In the genomic region with DNA sequence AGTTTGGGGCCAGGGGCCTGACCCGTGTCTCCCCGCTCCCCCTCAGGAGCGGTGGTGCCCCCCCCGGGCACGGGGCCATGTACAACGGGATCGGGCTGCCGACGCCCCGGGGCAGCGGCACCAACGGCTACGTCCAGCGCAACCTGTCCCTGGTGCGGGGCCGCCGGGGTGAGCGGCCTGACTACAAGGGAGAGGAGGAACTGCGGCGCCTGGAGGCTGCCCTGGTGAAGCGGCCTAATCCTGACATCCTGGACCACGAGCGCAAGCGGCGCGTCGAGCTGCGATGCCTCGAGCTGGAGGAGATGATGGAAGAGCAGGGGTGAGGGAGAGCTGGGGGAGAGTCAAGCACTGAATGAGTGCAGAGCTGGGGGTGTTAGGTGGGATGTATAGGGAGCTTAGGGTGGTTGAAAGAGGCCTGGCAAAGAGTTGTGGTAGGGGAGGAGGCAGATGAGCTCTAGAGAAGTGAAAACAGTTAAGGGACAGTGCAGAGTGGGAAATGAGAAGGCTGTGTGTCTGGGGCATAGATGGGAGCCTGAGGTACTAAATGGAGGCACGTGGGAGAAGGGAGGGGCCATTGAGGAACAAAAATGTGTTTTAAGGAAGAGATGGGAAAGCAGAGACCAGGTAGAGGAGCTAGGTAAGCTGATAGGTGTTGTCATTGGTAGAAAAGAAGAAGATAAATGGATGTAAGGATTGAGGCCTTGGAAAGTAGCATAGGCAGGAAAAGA, we compare ENCODE assay signal across 14 cellular contexts. TPM values are rescaled to one million over a fixed set of nuclear protein-coding genes. Genes with fewer than 3 reads are reported as not detected.
DNase-seq lines count a peak whose midpoint lies in the region; ATAC-seq, FAIRE-seq and TF ChIP-seq lines count a peak whose summit lies in the region.
"Had no signal": no experiment of that assay in that cellular context is flagged by ENCODE, and none has a peak within 500 bp of the region (broad histone marks: within the 10 kb centered on the region; RNA-seq: fewer than 3 reads in every experiment).

No MANE protein-coding gene starts in this region.

- H3K9me3 ChIP-seq in DND-41 (ENCODE audit: insufficient read depth, low read length, severe bottlenecking) (no peaks in the 10 kb centered on the region), K562 (replicated peaks; ENCODE audit: control insufficient read depth, insufficient read depth, low read depth, low read length) (peaks cover 5% of the 10 kb centered on the region)
- H3K9me3 ChIP-seq: stomach had no signal

- intact Hi-C loops in K562 (cut with micrococcal nuclease): no loop called here

- no peak for TF ChIP-seq RAD21 in K562 (CRISPR knock-in tag; conservative IDR thresholded peaks at IDR 0.05 in 1 of 2, IDR thresholded peaks at IDR 0.05 in 1 of 2)

- in situ Hi-C loops in K562 (cut with MboI): no loop called here

- ATAC-seq in DND-41 (ENCODE audit: insufficient read depth, low read depth): no peak
- no peak for ATAC-seq in K562
- ATAC-seq in GM18868 (IDR thresholded peaks at IDR 0.05; ENCODE audit: unreplicated experiment): no peak

- TF ChIP-seq EP300 in K562 (IDR thresholded peaks at IDR 0.05; ENCODE audit: low read length): no peak

- peaks cover 13% of the 10 kb centered on the region for H3K9me3 Mint-ChIP-seq in nephron

- peak overlapping the region; percentile 7 to 55 (median 36) for H3K4me3 Mint-ChIP-seq in nephron

- H3K36me3 Mint-ChIP-seq in nephron (ENCODE audit: low read depth): peaks cover 74% of the 10 kb centered on the region

- no TSS peak for BruUV-seq in K562 (replicated peaks; lab: Mats Ljungman, UMichigan)

- WGBS in K562 (ENCODE audit: insufficient coverage, low coverage, missing lambda C conversion rate): 97% methylated on average over 6 of the region's 30 CpGs

- no peak for TF ChIP-seq CTCF in C4-2B (conservative IDR thresholded peaks at IDR 0.05)
- no peak for TF ChIP-seq CTCF in DND-41 (IDR thresholded peaks at IDR 0.05; ENCODE audit: borderline replicate concordance, extremely low read depth, low read length, poor library complexity, severe bottlenecking)
- no peak for TF ChIP-seq CTCF in K562 (IDR thresholded peaks at IDR 0.05 in 2 of 3, conservative IDR thresholded peaks at IDR 0.05 in 1 of 3; ENCODE audit: insufficient read depth in 2 of 3, low read depth in 1 of 3, low read length in 3 of 3)
- TF ChIP-seq CTCF in nephron (IDR thresholded peaks at IDR 0.05; ENCODE audit: unreplicated experiment in 3 of 3): no peak

- peak overlapping the region in 2 of 3 experiments; percentile 2 to 12 for H3K27ac Mint-ChIP-seq in nephron

- FAIRE-seq in K562 (lab: Jason Lieb, UNC): no peak

- peaks cover 82% of the 10 kb centered on the region for H4K20me1 ChIP-seq in DND-41 (ENCODE audit: insufficient read depth, low read length)
- peaks cover 30% of the 10 kb centered on the region; the same call in 1 of the 2 replicates for H4K20me1 ChIP-seq in K562 (replicated peaks; ENCODE audit: control insufficient read depth, insufficient read depth, low read length)

- H3K27me3 ChIP-seq in DND-41 (ENCODE audit: insufficient read depth, low read length, poor library complexity): no peaks in the 10 kb centered on the region
- no peaks in the 10 kb centered on the region for H3K27me3 ChIP-seq in K562 (ENCODE audit: control insufficient read depth in 2 of 2, insufficient read depth in 2 of 2, low read length in 2 of 2)
- H3K27me3 ChIP-seq: stomach had no signal

- CTCF ChIA-PET in K562 (lab: Yijun Ruan, JAX; ENCODE audit: low intra/inter-chr PET ratio): no interaction called here

- H3K9ac ChIP-seq in DND-41 (ENCODE audit: low read depth, low read length) (no peak overlapping the region), K562 (ENCODE audit: insufficient read depth in 1 of 2, low read depth in 2 of 2, low read length in 2 of 2) (peak overlapping the region in 1 of 2 experiments; percentile 38; a peak in 1 of 4 replicates)

- H3K4me1 Mint-ChIP-seq in nephron: peaks cover 41% of the 10 kb centered on the region

- H3K4me3 ChIP-seq in DND-41 (ENCODE audit: low read depth in 1 of 2, low read length in 2 of 2) (no peak overlapping the region), K562 (no peak overlapping the region)

- 0 out of 2 replicates have a peak, but pooled peaks have one; percentile 29 for TF ChIP-seq POLR2A in K562 (conservative IDR thresholded peaks at IDR 0.05)

- peaks cover 84% of the 10 kb centered on the region for H3K36me3 ChIP-seq in DND-41 (ENCODE audit: insufficient read depth, low read length)
- H3K36me3 ChIP-seq in K562 (ENCODE audit: control insufficient read depth, insufficient read depth, low read length): peaks cover 82% of the 10 kb centered on the region

- H3K27me3 Mint-ChIP-seq in nephron (ENCODE audit: low read depth): no peaks in the 10 kb centered on the region

- H3K79me2 ChIP-seq in DND-41 (ENCODE audit: insufficient read depth, low read length): peaks cover 96% of the 10 kb centered on the region
- H3K79me2 ChIP-seq in K562 (ENCODE audit: control insufficient read depth, insufficient read depth, low read length): peaks cover 89% of the 10 kb centered on the region

- no peak for DNase-seq in DND-41
- DNase-seq in K562 (ENCODE audit: extremely low read depth in 1 of 4, low spot score in 3 of 4): no peak
- no peak for DNase-seq in stimulated activated CD4-positive, alpha-beta T cell treated with anti-CD3 and anti-CD28 coated beads, Interleukin-15, amount 100 ng/mL, for 24 hours
- no peak for DNase-seq in DMS79 treated with DMSO at 0.1 percent for 48 hours (lab: John Stamatoyannopoulos, UW)
- DNase-seq: activated CD4-positive, alpha-beta T cell treated with anti-CD3 and anti-CD28 coated beads for 4 hours; IMR-90; NCI-H187; stimulated activated CD4-positive, alpha-beta T cell treated with anti-CD3 and anti-CD28 coated beads, Interleukin-2, amount 100 ng/mL, for 48 hours; stomach had no signal

- H2AFZ ChIP-seq in DND-41 (ENCODE audit: low read depth, low read length): no peak overlapping the region
- no peak overlapping the region for H2AFZ ChIP-seq in K562 (ENCODE audit: low read depth, low read length)

- peaks cover 31% of the 10 kb centered on the region for H3K4me1 ChIP-seq in DND-41 (ENCODE audit: insufficient read depth, low read length)
- H3K4me1 ChIP-seq in K562 (replicated peaks in 1 of 2; ENCODE audit: control insufficient read depth in 2 of 2, insufficient read depth in 2 of 2, low read length in 2 of 2): peaks cover 10 to 13% of the 10 kb centered on the region in 2 experiments; a peak in 3 of 5 replicates

- H3K4me2 ChIP-seq in DND-41 (ENCODE audit: insufficient read depth, low read length) (peak overlapping the region; percentile 76), K562 (ENCODE audit: insufficient read depth, low read length) (no peak overlapping the region)

- H3K9me1 ChIP-seq in K562 (ENCODE audit: control insufficient read depth, insufficient read depth, low read length): no peaks in the 10 kb centered on the region

- POLR2A ChIA-PET in K562 (lab: Yijun Ruan, JAX): interaction anchor here (0.5 to 2.4 kb wide), 5 partner anchors 11 to 134 kb away, joined by 3 to 15 read pairs (median 4); no protein-coding TSS in a partner anchor

- H3K27ac ChIP-seq in C4-2B (peak overlapping the region; percentile 2; the same call in 1 of the 2 replicates), DND-41 (ENCODE audit: low read length) (no peak overlapping the region), K562 (ENCODE audit: extremely low read depth, low read depth, low read length) (no peak overlapping the region)

RNA-seq across cellular contexts. Expression of a gene that starts 4.0 kb away (rescaled TPM):
- 1,596 and 1,670 TPM in 2 replicates for total RNA-seq in K562 (2011; cell fraction: chromatin; rRNA removed; ENCODE audit: low replicate concordance)
- 1,139 and 1,167 TPM in 2 replicates for total RNA-seq in K562 (2011; cell fraction: nucleolus; rRNA removed)
- 1,487 and 2,488 TPM in 2 replicates for total RNA-seq in K562 (2011; cell fraction: nucleoplasm; rRNA removed)
- 81.1 and 85.3 TPM in 2 replicates for total RNA-seq in K562 (2014; rRNA removed)
- 79.2 and 79.9 TPM in 2 replicates for total RNA-seq in K562 (2014; rRNA removed; fragmentation: Illumina TruSeq; extraction: Trizol)
- total RNA-seq in K562 (2015; rRNA removed; fragmentation: Illumina TruSeq; extraction: Trizol): 70.6 and 91.2 TPM in 2 replicates
- total RNA-seq in K562 (2021): 413 and 466 TPM in 2 replicates
- 82.5 and 179 TPM in 2 replicates for polyA plus RNA-seq in K562 (2011; rRNA removed)
- polyA plus RNA-seq in K562 (2011; cell fraction: cytosol; rRNA removed): 102 and 119 TPM in 2 replicates
- 1,748 and 2,419 TPM in 2 replicates for polyA plus RNA-seq in K562 (2011; cell fraction: nucleus; rRNA removed)
- polyA plus RNA-seq in K562 (2012): 391 and 584 TPM in 2 replicates
- polyA plus RNA-seq in K562 (2014; fragmentation: Illumina TruSeq; extraction: Trizol): 517 and 558 TPM in 2 replicates
- 10 to 100 TPM; 26.7 to 27.6 TPM for polyA plus RNA-seq in K562 (2014; fragmentation: Nextera tagmentation; extraction: Ambion mirVana)
- 463 and 563 TPM in 2 replicates for polyA plus RNA-seq in K562 (2014; rRNA removed)
- 72.4 and 72.8 TPM in 2 replicates for polyA minus RNA-seq in K562 (2011; rRNA and poly(A)+ RNA removed)
- 155 and 244 TPM in 2 replicates for polyA minus RNA-seq in K562 (2011; cell fraction: cytosol; rRNA and poly(A)+ RNA removed)
- polyA minus RNA-seq in K562 (2011; cell fraction: nucleus; rRNA and poly(A)+ RNA removed): 233 and 249 TPM in 2 replicates

RNA-seq across cellular contexts. Expression of a gene that starts 20.6 kb away (rescaled TPM):
- total RNA-seq in K562 (2011; cell fraction: chromatin; rRNA removed; ENCODE audit: low replicate concordance): 7.2 and 24.7 TPM in 2 replicates
- 37.5 and 47.0 TPM in 2 replicates for total RNA-seq in K562 (2011; cell fraction: nucleolus; rRNA removed)
- 31.9 and 34.9 TPM in 2 replicates for total RNA-seq in K562 (2011; cell fraction: nucleoplasm; rRNA removed)
- total RNA-seq in K562 (2014; rRNA removed) (285 and 395 TPM in 2 replicates), K562 (2014; rRNA removed; fragmentation: Illumina TruSeq; extraction: Trizol) (29.4 and 63.2 TPM in 2 replicates), K562 (2015; rRNA removed; fragmentation: Illumina TruSeq; extraction: Trizol) (219 and 223 TPM in 2 replicates), K562 (2021) (237 and 268 TPM in 2 replicates)
- polyA plus RNA-seq in K562 (2011; rRNA removed) (206 and 220 TPM in 2 replicates), K562 (2014; fragmentation: Illumina TruSeq; extraction: Trizol) (180 and 344 TPM in 2 replicates), K562 (2014; fragmentation: Nextera tagmentation; extraction: Ambion mirVana) (100 to 1,000 TPM; 764 to 791 TPM), K562 (2014; rRNA removed) (298 and 313 TPM in 2 replicates)
- 693 and 1,390 TPM in 2 replicates for polyA plus RNA-seq in K562 (2011; cell fraction: cytosol; rRNA removed)
- polyA plus RNA-seq in K562 (2011; cell fraction: nucleus; rRNA removed): 132 and 211 TPM in 2 replicates
- polyA plus RNA-seq in K562 (2012): 297 and 487 TPM in 2 replicates
- 34.5 and 73.6 TPM in 2 replicates for polyA minus RNA-seq in K562 (2011; rRNA and poly(A)+ RNA removed)
- 64.8 and 95.8 TPM in 2 replicates for polyA minus RNA-seq in K562 (2011; cell fraction: cytosol; rRNA and poly(A)+ RNA removed)
- 15.5 and 22.3 TPM in 2 replicates for polyA minus RNA-seq in K562 (2011; cell fraction: nucleus; rRNA and poly(A)+ RNA removed)

RNA-seq across cellular contexts. Expression of a gene that starts 30.9 kb away (rescaled TPM):
- total RNA-seq in K562 (2011; cell fraction: chromatin; rRNA removed; ENCODE audit: low replicate concordance): not detected in 2 replicates
- total RNA-seq in K562 (2011; cell fraction: nucleolus; rRNA removed): not detected in 2 replicates
- not detected in 2 replicates for total RNA-seq in K562 (2011; cell fraction: nucleoplasm; rRNA removed)
- not detected in 2 replicates for total RNA-seq in K562 (2014; rRNA removed)
- total RNA-seq in K562 (2014; rRNA removed; fragmentation: Illumina TruSeq; extraction: Trizol): not detected in 2 replicates
- total RNA-seq in K562 (2015; rRNA removed; fragmentation: Illumina TruSeq; extraction: Trizol): not detected in 2 replicates
- total RNA-seq in K562 (2021): not detected in 2 replicates
- polyA plus RNA-seq in K562 (2011; rRNA removed): not detected in 2 replicates
- not detected in 2 replicates for polyA plus RNA-seq in K562 (2011; cell fraction: cytosol; rRNA removed)
- not detected in 2 replicates for polyA plus RNA-seq in K562 (2011; cell fraction: nucleus; rRNA removed)
- polyA plus RNA-seq in K562 (2012): 0.06 TPM in 1 of 2 replicates, not detected in the other
- not detected in 2 replicates for polyA plus RNA-seq in K562 (2014; fragmentation: Illumina TruSeq; extraction: Trizol)
- polyA plus RNA-seq in K562 (2014; fragmentation: Nextera tagmentation; extraction: Ambion mirVana): not detected
- not detected in 2 replicates for polyA plus RNA-seq in K562 (2014; rRNA removed)
- polyA minus RNA-seq in K562 (2011; rRNA and poly(A)+ RNA removed): not detected in 2 replicates
- polyA minus RNA-seq in K562 (2011; cell fraction: cytosol; rRNA and poly(A)+ RNA removed): not detected in 2 replicates
- not detected in 2 replicates for polyA minus RNA-seq in K562 (2011; cell fraction: nucleus; rRNA and poly(A)+ RNA removed)
- total RNA-seq: glomerular endothelial cell, IMR-90, liver, stomach had no signal
- polyA plus RNA-seq: IMR-90, liver, stomach had no signal

RNA-seq across cellular contexts. Expression of a gene that starts 36.4 kb away (rescaled TPM):
- total RNA-seq in K562 (2011; cell fraction: chromatin; rRNA removed; ENCODE audit: low replicate concordance): 0.83 and 2.0 TPM in 2 replicates
- total RNA-seq in K562 (2011; cell fraction: nucleolus; rRNA removed): 1.6 and 2.0 TPM in 2 replicates
- 1.4 and 1.5 TPM in 2 replicates for total RNA-seq in K562 (2011; cell fraction: nucleoplasm; rRNA removed)
- total RNA-seq in K562 (2014; rRNA removed): 0.09 and 0.29 TPM in 2 replicates
- total RNA-seq in K562 (2014; rRNA removed; fragmentation: Illumina TruSeq; extraction: Trizol): not detected in 2 replicates
- 0.15 and 0.18 TPM in 2 replicates for total RNA-seq in K562 (2015; rRNA removed; fragmentation: Illumina TruSeq; extraction: Trizol)
- 0.16 and 0.20 TPM in 2 replicates for total RNA-seq in K562 (2021)
- polyA plus RNA-seq in K562 (2011; rRNA removed): 0.20 TPM in 2 replicates
- polyA plus RNA-seq in K562 (2011; cell fraction: cytosol; rRNA removed): 0.19 and 0.86 TPM in 2 replicates
- polyA plus RNA-seq in K562 (2011; cell fraction: nucleus; rRNA removed): 0.65 and 0.77 TPM in 2 replicates
- polyA plus RNA-seq in K562 (2012): 0.26 and 1.3 TPM in 2 replicates
- 0.11 TPM in 1 of 2 replicates, not detected in the other for polyA plus RNA-seq in K562 (2014; fragmentation: Illumina TruSeq; extraction: Trizol)
- not detected for polyA plus RNA-seq in K562 (2014; fragmentation: Nextera tagmentation; extraction: Ambion mirVana)
- 0.22 TPM in 1 of 2 replicates, not detected in the other for polyA plus RNA-seq in K562 (2014; rRNA removed)
- 0.07 and 0.15 TPM in 2 replicates for polyA minus RNA-seq in K562 (2011; rRNA and poly(A)+ RNA removed)
- not detected in 2 replicates for polyA minus RNA-seq in K562 (2011; cell fraction: cytosol; rRNA and poly(A)+ RNA removed)
- 0.44 and 0.67 TPM in 2 replicates for polyA minus RNA-seq in K562 (2011; cell fraction: nucleus; rRNA and poly(A)+ RNA removed)

RNA-seq across cellular contexts. Expression of a gene that starts 41.8 kb away (rescaled TPM):
- total RNA-seq in K562 (2011; cell fraction: chromatin; rRNA removed; ENCODE audit: low replicate concordance): not detected in 2 replicates
- total RNA-seq in K562 (2011; cell fraction: nucleolus; rRNA removed): not detected in 2 replicates
- total RNA-seq in K562 (2011; cell fraction: nucleoplasm; rRNA removed): not detected in 2 replicates
- total RNA-seq in K562 (2014; rRNA removed) (not detected in 2 replicates), K562 (2014; rRNA removed; fragmentation: Illumina TruSeq; extraction: Trizol) (not detected in 2 replicates), K562 (2015; rRNA removed; fragmentation: Illumina TruSeq; extraction: Trizol) (not detected in 2 replicates), K562 (2021) (not detected in 2 replicates)
- polyA plus RNA-seq in K562 (2011; rRNA removed) (not detected in 2 replicates), K562 (2014; fragmentation: Illumina TruSeq; extraction: Trizol) (not detected in 2 replicates), K562 (2014; fragmentation: Nextera tagmentation; extraction: Ambion mirVana) (not detected), K562 (2014; rRNA removed) (not detected in 2 replicates)
- polyA plus RNA-seq in K562 (2011; cell fraction: cytosol; rRNA removed): not detected in 2 replicates
- not detected in 2 replicates for polyA plus RNA-seq in K562 (2011; cell fraction: nucleus; rRNA removed)
- not detected in 2 replicates for polyA plus RNA-seq in K562 (2012)
- polyA minus RNA-seq in K562 (2011; rRNA and poly(A)+ RNA removed): 0.18 TPM in 1 of 2 replicates, not detected in the other
- not detected in 2 replicates for polyA minus RNA-seq in K562 (2011; cell fraction: cytosol; rRNA and poly(A)+ RNA removed)
- not detected in 2 replicates for polyA minus RNA-seq in K562 (2011; cell fraction: nucleus; rRNA and poly(A)+ RNA removed)
- total RNA-seq: glomerular endothelial cell, IMR-90, liver, stomach had no signal
- polyA plus RNA-seq: IMR-90, liver, stomach had no signal
